ENCODE assay signal across 29 cellular contexts in the genomic region with DNA sequence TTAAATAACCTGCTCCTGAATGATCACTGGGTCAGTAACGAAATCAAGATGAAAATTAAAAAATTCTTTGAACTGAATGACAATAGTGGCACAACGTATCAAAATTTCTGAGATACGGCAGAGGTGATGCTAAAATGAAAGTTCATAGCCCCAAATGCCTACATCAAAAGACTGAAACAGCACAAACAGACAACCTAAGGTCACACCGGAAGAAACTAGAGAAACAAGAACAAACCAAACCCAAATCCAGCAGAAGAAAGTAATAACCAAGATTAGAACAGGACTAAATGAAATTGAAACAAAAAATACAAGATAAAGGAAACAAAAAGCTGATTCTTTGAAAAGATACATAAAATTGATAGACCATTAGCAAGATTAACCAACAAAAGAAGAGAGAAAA.
"Had no signal": no experiment of that assay in that cellular context is flagged by ENCODE, and none has a peak within 500 bp of the region (broad histone marks: within the 10 kb centered on the region; RNA-seq: fewer than 3 reads in every experiment).

No MANE protein-coding gene starts in this region.

- H3K36me3 ChIP-seq: stomach, suprapubic skin, thoracic aorta, thyroid gland, tibial artery, tibial nerve, transverse colon, upper lobe of left lung, upper lobe of right lung, uterus, vagina had no signal

- FAIRE-seq: urothelium cell line had no signal

- H3K9me3 ChIP-seq: suprapubic skin, testis, thoracic aorta, thyroid gland, tibial artery, transverse colon, upper lobe of left lung, upper lobe of right lung, uterus, vagina had no signal

- DNase-seq: stimulated activated CD4-positive, alpha-beta T cell treated with anti-CD3 and anti-CD28 coated beads, Interleukin-2, amount 100 ng/mL, for 48 hours; stimulated activated CD4-positive, alpha-beta T cell treated with anti-CD3 and anti-CD28 coated beads, Interleukin-4, amount 100 ng/mL, for 1 hour; stimulated activated CD4-positive, alpha-beta T cell treated with anti-CD3 and anti-CD28 coated beads, Interleukin-4, amount 100 ng/mL, for 24 hours; stimulated activated CD4-positive, alpha-beta T cell treated with anti-CD3 and anti-CD28 coated beads, Interleukin-4, amount 100 ng/mL, for 4 hours; stimulated activated CD8-positive, alpha-beta memory T cell treated with anti-CD3 and anti-CD28 coated beads, Interleukin-4, amount 100 ng/mL, for 48 hours; stimulated activated naive B cell treated with anti-CD40 and anti-IgM and Interleukin-4, amounts not matched to agents 10 μg/mL and 1 μg/mL and 100 μg/mL, for 72 hours; stimulated activated naive CD4-positive, alpha-beta T cell; stimulated activated naive CD4-positive, alpha-beta T cell treated with Interleukin-2 at 50 U/mL for 16 hours; stimulated activated naive CD8-positive, alpha-beta T cell treated with anti-CD3 and anti-CD28 coated beads, Interleukin-15, amount 100 ng/mL, for 72 hours; stimulated activated naive CD8-positive, alpha-beta T cell treated with anti-CD3 and anti-CD28 coated beads, Interleukin-15, Interleukin-2, amounts not matched to agents 100 U/mL and 50 U/mL, for 24 hours; stomach; substantia nigra; testis; thyroid gland; tibial artery; transverse colon; trophoblast cell; upper lobe of left lung; upper lobe of right lung; uterus had no signal

- H3K9me3 Mint-ChIP-seq: stimulated activated effector memory CD8-positive, alpha-beta T cell treated with anti-CD3 and anti-CD28 coated beads, Interleukin-12 subunit alpha, Interleukin-12 subunit beta, amount 100 ng/mL, for 72 hours; stimulated activated naive CD8-positive, alpha-beta T cell treated with anti-CD3 and anti-CD28 coated beads, Interleukin-15, Interleukin-2, amounts not matched to agents 100 ng/mL and 50 ng/mL, for 24 hours; type B pancreatic cell had no signal

- H3K27ac Mint-ChIP-seq: stimulated activated effector memory CD8-positive, alpha-beta T cell treated with anti-CD3 and anti-CD28 coated beads, Interleukin-12 subunit alpha, Interleukin-12 subunit beta, amount 100 ng/mL, for 72 hours; stimulated activated memory B cell treated with anti-CD40 and anti-IgM and Interleukin-4, amounts not matched to agents 10 μg/mL and 1 μg/mL and 100 μg/mL, for 72 hours; stimulated activated naive B cell treated with anti-CD40 and anti-IgM and Interleukin-4, amounts not matched to agents 10 μg/mL and 1 μg/mL and 100 μg/mL, for 72 hours; stimulated activated naive CD8-positive, alpha-beta T cell treated with anti-CD3 and anti-CD28 coated beads, Interleukin-15, amount 100 ng/mL, for 72 hours; stimulated activated naive CD8-positive, alpha-beta T cell treated with anti-CD3 and anti-CD28 coated beads, Interleukin-15, Interleukin-2, amounts not matched to agents 100 ng/mL and 50 ng/mL, for 24 hours; type B pancreatic cell had no signal

- H3K4me3 ChIP-seq: stomach, suprapubic skin, testis, thoracic aorta, thyroid gland, tibial artery, tibial nerve, transverse colon, upper lobe of left lung, upper lobe of right lung, uterus, vagina had no signal

- H3K27me3 Mint-ChIP-seq: stimulated activated memory B cell treated with anti-CD40 and anti-IgM and Interleukin-4, amounts not matched to agents 10 μg/mL and 1 μg/mL and 100 μg/mL, for 72 hours; stimulated activated naive CD8-positive, alpha-beta T cell treated with anti-CD3 and anti-CD28 coated beads, Interleukin-15, amount 100 ng/mL, for 72 hours had no signal

- ATAC-seq: stimulated activated effector memory CD8-positive, alpha-beta T cell treated with anti-CD3 and anti-CD28 coated beads, Interleukin-12 subunit alpha, Interleukin-12 subunit beta, amount 100 ng/mL, for 72 hours; stimulated activated memory B cell treated with anti-CD40 and anti-IgM and Interleukin-4, amounts not matched to agents 10 μg/mL and 1 μg/mL and 100 μg/mL, for 72 hours; stimulated activated naive B cell treated with anti-CD40 and anti-IgM and Interleukin-4, amounts not matched to agents 10 μg/mL and 1 μg/mL and 100 μg/mL, for 72 hours; stimulated activated naive CD8-positive, alpha-beta T cell treated with anti-CD3 and anti-CD28 coated beads, Interleukin-15, amount 100 ng/mL, for 72 hours; stimulated activated naive CD8-positive, alpha-beta T cell treated with anti-CD3 and anti-CD28 coated beads, Interleukin-15, Interleukin-2, amounts not matched to agents 100 U/mL and 50 U/mL, for 24 hours; upper lobe of right lung had no signal

- H3K4me3 Mint-ChIP-seq: stimulated activated effector memory CD8-positive, alpha-beta T cell treated with anti-CD3 and anti-CD28 coated beads, Interleukin-12 subunit alpha, Interleukin-12 subunit beta, amount 100 ng/mL, for 72 hours; stimulated activated memory B cell treated with anti-CD40 and anti-IgM and Interleukin-4, amounts not matched to agents 10 μg/mL and 1 μg/mL and 100 μg/mL, for 72 hours; stimulated activated naive B cell treated with anti-CD40 and anti-IgM and Interleukin-4, amounts not matched to agents 10 μg/mL and 1 μg/mL and 100 μg/mL, for 72 hours; stimulated activated naive CD8-positive, alpha-beta T cell treated with anti-CD3 and anti-CD28 coated beads, Interleukin-15, amount 100 ng/mL, for 72 hours; stimulated activated naive CD8-positive, alpha-beta T cell treated with anti-CD3 and anti-CD28 coated beads, Interleukin-15, Interleukin-2, amounts not matched to agents 100 ng/mL and 50 ng/mL, for 24 hours; type B pancreatic cell had no signal

- H3K27ac ChIP-seq: stomach, suprapubic skin, testis, thoracic aorta, thyroid gland, tibial artery, tibial nerve, transverse colon, upper lobe of left lung, upper lobe of right lung, uterus, vagina had no signal

- H3K4me1 ChIP-seq: stomach, suprapubic skin, testis, thyroid gland, tibial artery, tibial nerve, transverse colon, upper lobe of left lung, upper lobe of right lung, uterus, vagina had no signal

- H3K27me3 ChIP-seq: stomach, suprapubic skin, testis, thyroid gland, tibial artery, tibial nerve, transverse colon, upper lobe of left lung, upper lobe of right lung, uterus, vagina had no signal

- H3K4me1 Mint-ChIP-seq: stimulated activated effector memory CD8-positive, alpha-beta T cell treated with anti-CD3 and anti-CD28 coated beads, Interleukin-12 subunit alpha, Interleukin-12 subunit beta, amount 100 ng/mL, for 72 hours; stimulated activated memory B cell treated with anti-CD40 and anti-IgM and Interleukin-4, amounts not matched to agents 10 μg/mL and 1 μg/mL and 100 μg/mL, for 72 hours; stimulated activated naive CD8-positive, alpha-beta T cell treated with anti-CD3 and anti-CD28 coated beads, Interleukin-15, amount 100 ng/mL, for 72 hours had no signal

- H3K36me3 Mint-ChIP-seq: stimulated activated effector memory CD8-positive, alpha-beta T cell treated with anti-CD3 and anti-CD28 coated beads, Interleukin-12 subunit alpha, Interleukin-12 subunit beta, amount 100 ng/mL, for 72 hours; stimulated activated naive B cell treated with anti-CD40 and anti-IgM and Interleukin-4, amounts not matched to agents 10 μg/mL and 1 μg/mL and 100 μg/mL, for 72 hours; type B pancreatic cell had no signal
